In the genomic region with DNA sequence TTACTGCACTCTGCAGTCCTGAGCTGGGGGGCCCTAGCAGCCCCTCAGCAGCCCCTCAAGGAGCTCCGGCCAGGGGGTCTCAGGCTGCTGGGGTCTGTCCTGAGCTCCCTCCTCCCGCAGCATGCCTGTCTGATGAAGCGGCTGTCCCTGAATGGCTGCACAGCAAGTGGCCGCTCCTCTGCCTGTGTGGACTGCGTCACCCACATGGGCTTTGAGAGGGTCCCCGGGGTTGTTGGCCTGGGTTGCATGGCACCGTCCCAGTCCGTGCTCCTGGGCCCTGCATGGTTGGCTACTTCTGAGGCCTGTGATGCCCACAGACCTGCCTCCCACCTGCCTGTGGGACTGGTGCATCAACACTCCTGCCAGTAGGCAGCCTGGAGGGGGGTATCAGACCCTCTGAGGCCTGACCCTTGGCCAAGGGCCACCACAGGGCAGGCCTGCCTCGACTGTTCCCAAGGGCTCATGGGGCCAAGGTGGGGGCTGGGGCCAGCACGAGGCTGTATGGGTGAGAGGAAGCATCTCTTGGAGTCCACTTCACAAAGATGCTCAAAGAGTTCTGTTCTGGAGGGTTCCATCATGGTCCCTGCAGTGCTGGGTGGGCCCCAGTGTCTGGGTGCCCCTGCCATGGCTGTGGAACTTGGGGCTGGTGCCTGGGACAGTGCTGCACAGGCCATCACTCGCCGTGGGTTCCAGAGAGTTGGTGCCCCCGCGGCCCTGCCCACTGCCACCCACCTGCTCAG, we compare ENCODE assay signal across 15 cellular contexts. TPM values are rescaled to one million over a fixed set of nuclear protein-coding genes. Genes with fewer than 3 reads are reported as not detected.
"Had no signal": no experiment of that assay in that cellular context is flagged by ENCODE, and none has a peak within 500 bp of the region (broad histone marks: within the 10 kb centered on the region; RNA-seq: fewer than 3 reads in every experiment).

No MANE protein-coding gene starts in this region.

- H3K36me3 ChIP-seq: upper lobe of right lung had no signal

- H3K27me3 ChIP-seq: thyroid gland, upper lobe of right lung had no signal

- H3K4me1 ChIP-seq: upper lobe of right lung had no signal

- H3K4me3 Mint-ChIP-seq: activated CD4-positive, alpha-beta memory T cell treated with anti-CD3 and anti-CD28 coated beads for 36 hours; activated T-cell treated with anti-CD3 and anti-CD28 coated beads, Interleukin-2, amount 50 U/mL, for 72 hours; brain; dendritic cell treated with granulocyte-macrophage colony-stimulating factor and Interleukin-4, amounts not matched to agents 40 ng/mL and 50 ng/mL, for 4 days; immature natural killer cell; memory B cell; stimulated activated naive CD8-positive, alpha-beta T cell treated with anti-CD3 and anti-CD28 coated beads, Interleukin-15, Interleukin-2, amounts not matched to agents 100 ng/mL and 50 ng/mL, for 24 hours had no signal

- DNase-seq: activated effector memory CD4-positive, alpha-beta T cell treated with Interleukin-2 at 50 U/mL for 16 hours; caudate nucleus; occipital lobe; thyroid gland; upper lobe of right lung had no signal

- H3K27ac Mint-ChIP-seq: activated CD4-positive, alpha-beta memory T cell treated with anti-CD3 and anti-CD28 coated beads for 36 hours; activated naive CD4-positive, alpha-beta T cell treated with anti-CD3 and anti-CD28 coated beads, Interleukin-2, amount 50 U/mL, for 72 hours; activated T-cell treated with anti-CD3 and anti-CD28 coated beads, Interleukin-2, amount 50 U/mL, for 72 hours; brain; dendritic cell treated with granulocyte-macrophage colony-stimulating factor and Interleukin-4, amounts not matched to agents 40 ng/mL and 50 ng/mL, for 4 days; immature natural killer cell; memory B cell; stimulated activated naive CD8-positive, alpha-beta T cell treated with anti-CD3 and anti-CD28 coated beads, Interleukin-15, Interleukin-2, amounts not matched to agents 100 ng/mL and 50 ng/mL, for 24 hours had no signal

- H3K4me3 ChIP-seq: thyroid gland, upper lobe of right lung had no signal

- H3K36me3 Mint-ChIP-seq: activated CD4-positive, alpha-beta memory T cell treated with anti-CD3 and anti-CD28 coated beads for 36 hours; activated naive CD4-positive, alpha-beta T cell treated with anti-CD3 and anti-CD28 coated beads, Interleukin-2, amount 50 U/mL, for 72 hours; immature natural killer cell; memory B cell had no signal

- H3K27ac ChIP-seq: thyroid gland, upper lobe of right lung had no signal

- H3K9me3 Mint-ChIP-seq: activated CD4-positive, alpha-beta memory T cell treated with anti-CD3 and anti-CD28 coated beads for 36 hours; activated naive CD4-positive, alpha-beta T cell treated with anti-CD3 and anti-CD28 coated beads, Interleukin-2, amount 50 U/mL, for 72 hours; activated T-cell treated with anti-CD3 and anti-CD28 coated beads, Interleukin-2, amount 50 U/mL, for 72 hours; brain; dendritic cell treated with granulocyte-macrophage colony-stimulating factor and Interleukin-4, amounts not matched to agents 40 ng/mL and 50 ng/mL, for 4 days; immature natural killer cell; memory B cell; stimulated activated naive CD8-positive, alpha-beta T cell treated with anti-CD3 and anti-CD28 coated beads, Interleukin-15, Interleukin-2, amounts not matched to agents 100 ng/mL and 50 ng/mL, for 24 hours had no signal

- H3K9me3 ChIP-seq: thyroid gland, upper lobe of right lung had no signal

- H3K27me3 Mint-ChIP-seq: brain; stimulated activated naive CD8-positive, alpha-beta T cell treated with anti-CD3 and anti-CD28 coated beads, Interleukin-15, Interleukin-2, amounts not matched to agents 100 ng/mL and 50 ng/mL, for 24 hours had no signal

RNA-seq across cellular contexts. Expression of gene CEP170B, which starts 12.2 kb away (rescaled TPM):
- polyA plus RNA-seq: immature natural killer cell had no signal

RNA-seq across cellular contexts. Expression of gene PLD4, which starts 47.4 kb away (rescaled TPM):
- total RNA-seq: activated CD4-positive, alpha-beta memory T cell treated with anti-CD3 and anti-CD28 coated beads for 36 hours had no signal
- polyA plus RNA-seq: fibroblast of lung, neural cell had no signal
